In genomic region chr18:61951396-61951795, GRCh38 we compare ENCODE assay signal across 31 cellular contexts. TPM values are rescaled to one million over a fixed set of nuclear protein-coding genes. Genes with fewer than 3 reads are reported as not detected.
DNase-seq lines count a peak whose midpoint lies in the region; ATAC-seq and TF ChIP-seq lines count a peak whose summit lies in the region.
"Had no signal": no experiment of that assay in that cellular context is flagged by ENCODE, and none has a peak within 500 bp of the region (broad histone marks: within the 10 kb centered on the region; RNA-seq: fewer than 3 reads in every experiment).

No MANE protein-coding gene starts in this region.

- H3K79me2 ChIP-seq in trophoblast cell (ENCODE audit: control insufficient read depth, insufficient read depth, low read length, poor library complexity): no peaks in the 10 kb centered on the region

- H3K9me3 Mint-ChIP-seq in activated CD4-positive, alpha-beta T cell treated with anti-CD3 and anti-CD28 coated beads, Interleukin-2, amount 10 ng/mL, durations not matched to agents 24 days and 14 days: no peaks in the 10 kb centered on the region
- no peaks in the 10 kb centered on the region for H3K9me3 Mint-ChIP-seq in activated CD4-positive, alpha-beta T cell treated with anti-CD3 and anti-CD28 coated beads for 36 hours (ENCODE audit: low read depth)
- H3K9me3 Mint-ChIP-seq: activated B cell treated with CpG ODN at 0.5 μM for 24 hours; activated T-cell treated with anti-CD3 and anti-CD28 coated beads, Interleukin-2, amount 50 U/mL, for 4 hours; T-helper 1 cell treated with Interleukin-12 subunit alpha and Interleukin-12 subunit beta and Interleukin-4 antibody, amounts not matched to agents 30 μg/mL and 1 μg/mL, for 36 hours; type B pancreatic cell had no signal

- WGBS in esophagus muscularis mucosa: 89% methylated on average over 6 of the region's 6 CpGs
- WGBS in trophoblast cell (ENCODE audit: extremely low coverage, insufficient coverage, insufficient read length): no CpG with 5 or more reads among the region's 6 CpGs

- peak overlapping the region; percentile 91 for H4K91ac ChIP-seq in trophoblast cell (ENCODE audit: low read depth, low read length)

- intact Hi-C loops in activated CD4-positive, alpha-beta T cell treated with anti-CD3 and anti-CD28 coated beads, Interleukin-2, amount 10 ng/mL, durations not matched to agents 24 days and 14 days (cut with micrococcal nuclease): loop anchor here (5.0 kb wide), 2 partner anchors 131 to 766 kb away; partner anchors contain the start of gene PHLPP1
- intact Hi-C loops in activated CD4-positive, alpha-beta T cell treated with anti-CD3 and anti-CD28 coated beads for 36 hours (cut with DNase I, micrococcal nuclease): no loop called here
- intact Hi-C loops in esophagus muscularis mucosa (cut with DNase I): no loop called here

- no peaks in the 10 kb centered on the region for H3K36me3 ChIP-seq in esophagus muscularis mucosa
- no peaks in the 10 kb centered on the region for H3K36me3 ChIP-seq in trophoblast cell (ENCODE audit: control insufficient read depth in 1 of 2, insufficient read depth in 2 of 2, low read length in 2 of 2)
- no peaks in the 10 kb centered on the region for H3K36me3 ChIP-seq in H7 (replicated peaks; ENCODE audit: control insufficient read depth, insufficient read depth, low read length)
- H3K36me3 ChIP-seq: right lobe of liver had no signal

- no peak overlapping the region for H3K23ac ChIP-seq in trophoblast cell (ENCODE audit: low read length)

- peak overlapping the region; percentile 36 for H4K8ac ChIP-seq in trophoblast cell (ENCODE audit: low read depth, low read length)

- H3K9me3 ChIP-seq in esophagus muscularis mucosa (no peaks in the 10 kb centered on the region), trophoblast cell (ENCODE audit: insufficient read depth, low read depth, low read length) (no peaks in the 10 kb centered on the region)
- H3K9me3 ChIP-seq: body of pancreas, right lobe of liver had no signal

- peaks cover 33% of the 10 kb centered on the region for H3K79me1 ChIP-seq in trophoblast cell (ENCODE audit: low read length)

- H2BK12ac ChIP-seq in trophoblast cell (ENCODE audit: low read length): peak overlapping the region; percentile 96

- no peak overlapping the region for H2AFZ ChIP-seq in trophoblast cell (ENCODE audit: insufficient read depth, low read length, poor library complexity)

- TF ChIP-seq CTCF in RWPE1 (conservative IDR thresholded peaks at IDR 0.05; ENCODE audit: low read depth): no peak
- TF ChIP-seq CTCF in esophagus muscularis mucosa (IDR thresholded peaks at IDR 0.05): no peak

- POLR2A ChIA-PET in activated CD4-positive, alpha-beta T cell treated with anti-CD3 and anti-CD28 coated beads for 36 hours (lab: Charles Lee): no interaction called here
- POLR2A ChIA-PET in RWPE1 (lab: Yijun Ruan, JAX; ENCODE audit: low non-redundant PET): no interaction called here

- H3K4me2 ChIP-seq in trophoblast cell (ENCODE audit: low read length): no peak overlapping the region

- H3K4me3 ChIP-seq in esophagus muscularis mucosa: no peak overlapping the region
- H3K4me3 ChIP-seq in trophoblast cell (ENCODE audit: low read depth, low read length): no peak overlapping the region
- H3K4me3 ChIP-seq in H7 (ENCODE audit: insufficient read depth, low read depth, low read length): no peak overlapping the region
- H3K4me3 ChIP-seq: body of pancreas, dorsolateral prefrontal cortex, right lobe of liver had no signal

- peaks cover 54% of the 10 kb centered on the region for H3K27me3 Mint-ChIP-seq in activated CD4-positive, alpha-beta T cell treated with anti-CD3 and anti-CD28 coated beads, Interleukin-2, amount 10 ng/mL, durations not matched to agents 24 days and 14 days
- H3K27me3 Mint-ChIP-seq in activated CD4-positive, alpha-beta T cell treated with anti-CD3 and anti-CD28 coated beads for 36 hours: peaks cover 21% of the 10 kb centered on the region

- CTCF ChIA-PET in activated CD4-positive, alpha-beta T cell treated with anti-CD3 and anti-CD28 coated beads for 36 hours (lab: Charles Lee): interaction anchor here (1.7 kb wide), 1 partner anchor 22 kb away, joined by 3 read pairs; no protein-coding TSS in a partner anchor
- CTCF ChIA-PET in RWPE1 (lab: Yijun Ruan, JAX): interaction anchor here (0.6 kb wide), 1 partner anchor 180 kb away, joined by 3 read pairs; no protein-coding TSS in a partner anchor

- no peak overlapping the region for H3K18ac ChIP-seq in trophoblast cell (ENCODE audit: low read length)

- peak; percentile 51 for DNase-seq in activated CD4-positive, alpha-beta T cell treated with anti-CD3 and anti-CD28 coated beads, Interleukin-2, amount 10 ng/mL, durations not matched to agents 24 days and 14 days
- DNase-seq in activated CD4-positive, alpha-beta T cell treated with anti-CD3 and anti-CD28 coated beads for 36 hours: no peak
- DNase-seq in RWPE1 (ENCODE audit: low spot score) (no peak), esophagus muscularis mucosa (ENCODE audit: extremely low spot score) (peak; percentile 19), trophoblast cell (no peak), H7 (no peak), NCI-H1105 treated with DMSO at 0.1 percent for 48 hours (lab: John Stamatoyannopoulos, UW) (no peak)
- DNase-seq: activated B cell treated with CpG ODN at 0.5 μM for 24 hours; activated T-cell treated with anti-CD3 and anti-CD28 coated beads, Interleukin-2, amount 50 U/mL, for 4 hours; body of pancreas; C1 segment of cervical spinal cord; cerebellar nuclear complex; COR-L47; DMS53; dorsolateral prefrontal cortex; NCI-H1048; NCI-H1694; NCI-H446; NCI-H774; nucleus accumbens; right lobe of liver; RPMI8226; stimulated activated CD4-positive, alpha-beta T cell treated with anti-CD3 and anti-CD28 coated beads, Interleukin-4, amount 100 ng/mL, for 24 hours had no signal

- peak overlapping the region; percentile 37 for H2BK5ac ChIP-seq in trophoblast cell (ENCODE audit: low read depth, low read length, poor library complexity)

- peak overlapping the region; percentile 76 for H2BK120ac ChIP-seq in trophoblast cell (ENCODE audit: insufficient read depth, low read length, poor library complexity)

- no peak overlapping the region for H4K12ac ChIP-seq in trophoblast cell (ENCODE audit: low read depth, low read length)

- H3K27ac ChIP-seq in RWPE1 (peak overlapping the region; percentile 61), esophagus muscularis mucosa (replicated peaks in 1 of 4) (no peak overlapping the region), trophoblast cell (ENCODE audit: low read depth, low read length) (peak overlapping the region; percentile 88)
- H3K27ac ChIP-seq: 22Rv1, body of pancreas, dorsolateral prefrontal cortex, right lobe of liver had no signal

- TF ChIP-seq EP300 in esophagus muscularis mucosa (IDR thresholded peaks at IDR 0.05): no peak

- peak overlapping the region; percentile 53 for H3K4ac ChIP-seq in trophoblast cell (ENCODE audit: low read depth, low read length)

- peak overlapping the region; percentile 49 for H3K14ac ChIP-seq in trophoblast cell (ENCODE audit: low read length)

- H3K27ac Mint-ChIP-seq in activated CD4-positive, alpha-beta T cell treated with anti-CD3 and anti-CD28 coated beads, Interleukin-2, amount 10 ng/mL, durations not matched to agents 24 days and 14 days: no peak overlapping the region
- no peak overlapping the region for H3K27ac Mint-ChIP-seq in activated CD4-positive, alpha-beta T cell treated with anti-CD3 and anti-CD28 coated beads for 36 hours
- H3K27ac Mint-ChIP-seq: activated B cell treated with CpG ODN at 0.5 μM for 24 hours, progenitor cell of endocrine pancreas had no signal

- ATAC-seq in activated CD4-positive, alpha-beta T cell treated with anti-CD3 and anti-CD28 coated beads for 36 hours: no peak
- ATAC-seq in HG03439 (IDR thresholded peaks at IDR 0.05; ENCODE audit: unreplicated experiment): no peak
- ATAC-seq: body of pancreas, HCT116, left lobe of liver had no signal

- H3K4me1 Mint-ChIP-seq in activated CD4-positive, alpha-beta T cell treated with anti-CD3 and anti-CD28 coated beads, Interleukin-2, amount 10 ng/mL, durations not matched to agents 24 days and 14 days: peaks cover 40% of the 10 kb centered on the region
- H3K4me1 Mint-ChIP-seq in activated CD4-positive, alpha-beta T cell treated with anti-CD3 and anti-CD28 coated beads for 36 hours: peaks cover 24% of the 10 kb centered on the region

- H2AK5ac ChIP-seq in trophoblast cell (ENCODE audit: low read length): peak overlapping the region; percentile 55

- H3K4me1 ChIP-seq in esophagus muscularis mucosa (peaks cover 0 to 4% (median 0%) of the 10 kb centered on the region in 4 donors), trophoblast cell (ENCODE audit: control insufficient read depth in 1 of 2, insufficient read depth in 2 of 2, low read length in 2 of 2) (peaks cover 24 to 25% of the 10 kb centered on the region in 2 experiments)
- H3K4me1 ChIP-seq: body of pancreas, right lobe of liver had no signal

- no peaks in the 10 kb centered on the region for H3K27me3 ChIP-seq in esophagus muscularis mucosa
- no peaks in the 10 kb centered on the region for H3K27me3 ChIP-seq in trophoblast cell (ENCODE audit: insufficient read depth, low read length)
- no peaks in the 10 kb centered on the region for H3K27me3 ChIP-seq in H7 (ENCODE audit: control insufficient read depth, insufficient read depth, low read length)
- H3K27me3 ChIP-seq: body of pancreas, right lobe of liver had no signal

- H3K9ac ChIP-seq in trophoblast cell (ENCODE audit: low read length): no peak overlapping the region

- no peaks in the 10 kb centered on the region for H3K36me3 Mint-ChIP-seq in activated CD4-positive, alpha-beta T cell treated with anti-CD3 and anti-CD28 coated beads, Interleukin-2, amount 10 ng/mL, durations not matched to agents 24 days and 14 days (ENCODE audit: low read depth)
- H3K36me3 Mint-ChIP-seq in activated CD4-positive, alpha-beta T cell treated with anti-CD3 and anti-CD28 coated beads for 36 hours (ENCODE audit: low read depth): no peaks in the 10 kb centered on the region
- H3K36me3 Mint-ChIP-seq: immature natural killer cell, type B pancreatic cell had no signal

- peak overlapping the region; percentile 67 for H3K4me3 Mint-ChIP-seq in activated CD4-positive, alpha-beta T cell treated with anti-CD3 and anti-CD28 coated beads, Interleukin-2, amount 10 ng/mL, durations not matched to agents 24 days and 14 days
- H3K4me3 Mint-ChIP-seq in activated CD4-positive, alpha-beta T cell treated with anti-CD3 and anti-CD28 coated beads for 36 hours: no peak overlapping the region

- TF ChIP-seq POLR2A in esophagus muscularis mucosa (IDR thresholded peaks at IDR 0.05; ENCODE audit: low read depth): no peak

RNA-seq across cellular contexts. Expression of gene RNF152, which starts 58.6 kb away (rescaled TPM):
- total RNA-seq in activated CD4-positive, alpha-beta T cell treated with anti-CD3 and anti-CD28 coated beads, Interleukin-2, amount 10 ng/mL, durations not matched to agents 24 days and 14 days: 0.37 and 0.92 TPM in 2 replicates
- total RNA-seq in activated CD4-positive, alpha-beta T cell treated with anti-CD3 and anti-CD28 coated beads for 36 hours: under 1 TPM; 0.05 to 0.28 TPM
- total RNA-seq in esophagus muscularis mucosa: 10 to 100 TPM in 2 of 4 donors, 1 to 10 TPM in 2; 4.6 to 14.3 (median 7.7) TPM
- polyA plus RNA-seq in trophoblast cell (2013): 4.0 and 4.4 TPM in 2 replicates
- 8.8 and 8.9 TPM in 2 replicates for total RNA-seq in H7 (2014; rRNA removed; shearing (Covaris generic))

Comparison
In these comparisons a context has a peak if more than half of its experiments do, and no peak if none do; other contexts are left out.
1. DNase-seq: peak in activated CD4-positive, alpha-beta T cell treated with anti-CD3 and anti-CD28 coated beads, Interleukin-2, amount 10 ng/mL, durations not matched to agents 24 days and 14 days (single experiment) and esophagus muscularis mucosa (single experiment); none in activated CD4-positive, alpha-beta T cell treated with anti-CD3 and anti-CD28 coated beads for 36 hours (single experiment), RWPE1 (single experiment), trophoblast cell (0 of 2), H7 (single experiment) and NCI-H1105 treated with DMSO at 0.1 percent for 48 hours (single experiment).
2. H3K27ac ChIP-seq: peak in RWPE1 (single experiment) and trophoblast cell (single experiment); none in esophagus muscularis mucosa (0 of 4).